1 cellular context compared by ENCODE assay signal in the genomic region with DNA sequence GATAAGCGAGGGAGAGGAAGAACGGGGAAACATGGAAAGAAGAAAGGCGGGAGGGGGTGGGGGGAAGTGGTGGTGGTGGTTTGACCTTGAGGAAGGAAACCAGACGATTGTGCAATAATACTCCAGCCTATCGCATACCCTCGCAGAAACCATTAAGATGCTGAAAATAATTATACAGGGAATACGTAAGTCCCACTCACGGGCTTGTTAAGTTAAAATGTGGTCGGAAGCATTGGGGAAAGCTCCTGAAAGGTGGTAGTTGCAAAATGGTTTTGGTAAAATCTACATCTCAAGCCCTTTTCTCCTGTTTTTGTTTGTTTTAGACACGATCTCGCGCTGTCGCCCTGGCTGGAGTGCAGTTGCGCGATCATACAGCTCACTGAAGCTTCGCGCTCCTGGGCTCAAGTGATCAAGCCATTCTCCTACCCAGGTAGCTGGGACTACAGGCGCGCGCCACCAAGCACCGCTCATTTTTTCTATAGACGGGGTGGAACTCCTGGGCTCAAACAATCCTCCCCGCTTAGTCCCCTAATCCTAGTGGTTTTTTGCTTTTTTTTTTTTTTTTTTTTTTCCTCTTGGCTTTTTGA.
TF ChIP-seq lines count a peak whose summit lies in the region.

No MANE protein-coding gene starts in this region.

TF ChIP-seq in neural cell, 6 proteins besides CTCF, POLR2A, EP300 and RAD21 (continued from another document):
- TF ChIP-seq, protein P1, sequence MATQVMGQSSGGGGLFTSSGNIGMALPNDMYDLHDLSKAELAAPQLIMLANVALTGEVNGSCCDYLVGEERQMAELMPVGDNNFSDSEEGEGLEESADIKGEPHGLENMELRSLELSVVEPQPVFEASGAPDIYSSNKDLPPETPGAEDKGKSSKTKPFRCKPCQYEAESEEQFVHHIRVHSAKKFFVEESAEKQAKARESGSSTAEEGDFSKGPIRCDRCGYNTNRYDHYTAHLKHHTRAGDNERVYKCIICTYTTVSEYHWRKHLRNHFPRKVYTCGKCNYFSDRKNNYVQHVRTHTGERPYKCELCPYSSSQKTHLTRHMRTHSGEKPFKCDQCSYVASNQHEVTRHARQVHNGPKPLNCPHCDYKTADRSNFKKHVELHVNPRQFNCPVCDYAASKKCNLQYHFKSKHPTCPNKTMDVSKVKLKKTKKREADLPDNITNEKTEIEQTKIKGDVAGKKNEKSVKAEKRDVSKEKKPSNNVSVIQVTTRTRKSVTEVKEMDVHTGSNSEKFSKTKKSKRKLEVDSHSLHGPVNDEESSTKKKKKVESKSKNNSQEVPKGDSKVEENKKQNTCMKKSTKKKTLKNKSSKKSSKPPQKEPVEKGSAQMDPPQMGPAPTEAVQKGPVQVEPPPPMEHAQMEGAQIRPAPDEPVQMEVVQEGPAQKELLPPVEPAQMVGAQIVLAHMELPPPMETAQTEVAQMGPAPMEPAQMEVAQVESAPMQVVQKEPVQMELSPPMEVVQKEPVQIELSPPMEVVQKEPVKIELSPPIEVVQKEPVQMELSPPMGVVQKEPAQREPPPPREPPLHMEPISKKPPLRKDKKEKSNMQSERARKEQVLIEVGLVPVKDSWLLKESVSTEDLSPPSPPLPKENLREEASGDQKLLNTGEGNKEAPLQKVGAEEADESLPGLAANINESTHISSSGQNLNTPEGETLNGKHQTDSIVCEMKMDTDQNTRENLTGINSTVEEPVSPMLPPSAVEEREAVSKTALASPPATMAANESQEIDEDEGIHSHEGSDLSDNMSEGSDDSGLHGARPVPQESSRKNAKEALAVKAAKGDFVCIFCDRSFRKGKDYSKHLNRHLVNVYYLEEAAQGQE (IDR thresholded peaks at IDR 0.05; ENCODE audit: borderline replicate concordance) = no peak
TF ChIP-seq in neural cell: peak in this region for 0.
